In genomic region chr4:176377705-176378302, GRCh38 we compare ENCODE assay signal across 1 cellular context.
TF ChIP-seq lines count a peak whose summit lies in the region.

No MANE protein-coding gene starts in this region.

TF ChIP-seq in SK-N-SH treated with all-trans-retinoic acid at 6 μM for 48 hours, 23 proteins besides CTCF, POLR2A, EP300 and RAD21 (continued from another document):
- no peak for TF ChIP-seq CSRNP3 (CRISPR knock-in tag; IDR thresholded peaks at IDR 0.05)
- TF ChIP-seq CREB5 (CRISPR knock-in tag; IDR thresholded peaks at IDR 0.05; ENCODE audit: low read depth), result no peak
- TF ChIP-seq OSR1 (CRISPR knock-in tag; IDR thresholded peaks at IDR 0.05), result no peak
- no peak for TF ChIP-seq RARB (CRISPR knock-in tag; IDR thresholded peaks at IDR 0.05)
- TF ChIP-seq BACH2 (CRISPR knock-in tag; IDR thresholded peaks at IDR 0.05; ENCODE audit: borderline replicate concordance), result no peak
- no peak for TF ChIP-seq ZFP3 (CRISPR knock-in tag; IDR thresholded peaks at IDR 0.05)
- no peak for TF ChIP-seq ZNF8 (CRISPR knock-in tag; IDR thresholded peaks at IDR 0.05)
- no peak for TF ChIP-seq ZNF70 (CRISPR knock-in tag; IDR thresholded peaks at IDR 0.05)
- TF ChIP-seq TSHZ2 (CRISPR knock-in tag; IDR thresholded peaks at IDR 0.05), result no peak
- no peak for TF ChIP-seq GLIS3 (CRISPR knock-in tag; IDR thresholded peaks at IDR 0.05)
- no peak for TF ChIP-seq TOX (CRISPR knock-in tag; IDR thresholded peaks at IDR 0.05; ENCODE audit: borderline replicate concordance)
- no peak for TF ChIP-seq ZFP30 (CRISPR knock-in tag; IDR thresholded peaks at IDR 0.05)
TF ChIP-seq in SK-N-SH treated with all-trans-retinoic acid at 6 μM for 48 hours: peak in this region for 0.
